In the genomic region with DNA sequence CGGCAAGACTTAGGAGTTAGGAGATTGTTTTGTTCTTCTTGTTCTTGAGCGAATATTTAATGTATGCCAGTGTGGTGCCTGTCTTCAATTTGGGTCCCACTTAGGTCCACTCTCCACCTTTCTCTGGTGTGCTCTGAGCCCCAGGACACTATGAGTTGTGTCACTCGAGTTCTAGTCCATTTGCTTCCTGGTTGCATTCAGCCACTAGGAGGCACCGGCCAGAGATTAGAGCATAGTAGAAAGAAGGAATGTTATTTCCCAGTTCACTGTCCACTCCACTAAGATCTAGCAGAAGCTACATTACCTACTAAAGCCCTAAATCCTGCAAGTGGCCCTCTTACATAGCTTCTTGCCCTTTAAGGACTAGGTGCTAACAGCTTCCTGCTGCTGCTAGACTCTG, we compare ENCODE assay signal across 24 cellular contexts.
DNase-seq lines count a peak whose midpoint lies in the region; ATAC-seq, FAIRE-seq and TF ChIP-seq lines count a peak whose summit lies in the region.
"Had no signal": no experiment of that assay in that cellular context is flagged by ENCODE, and none has a peak within 500 bp of the region (broad histone marks: within the 10 kb centered on the region; RNA-seq: fewer than 3 reads in every experiment).

No MANE protein-coding gene starts in this region.

- CTCF ChIA-PET in HepG2 (lab: Yijun Ruan, JAX; ENCODE audit: low intra/inter-chr PET ratio, low total read pairs), result no interaction called here

- in situ Hi-C loops in HepG2 (cut with HindIII; ENCODE audit: extremely low pct_ligation_motif_present, low pct_unique_long_range_greater_than_20kb), result no loop called here

- H2AFZ ChIP-seq in HepG2 (ENCODE audit: low read length), result no peak overlapping the region
- H2AFZ ChIP-seq: GM23248 had no signal

- TF ChIP-seq POLR2A in HepG2 (IDR thresholded peaks at IDR 0.05; ENCODE audit: insufficient read depth in 1 of 2, low read depth in 2 of 2, low read length in 2 of 2) (no peak), right lobe of liver (IDR thresholded peaks at IDR 0.05) (no peak), gastroesophageal sphincter (IDR thresholded peaks at IDR 0.05) (no peak)

- intact Hi-C loops in HepG2 (cut with micrococcal nuclease; ENCODE audit: unreplicated experiment) (loop anchor here (5.0 kb wide), 1 partner anchor 273 kb away; no protein-coding TSS in a partner anchor), right lobe of liver (cut with DNase I) (no loop called here)

- no peak for TF ChIP-seq RAD21 in HepG2 (CRISPR knock-in tag; IDR thresholded peaks at IDR 0.05)

- peak; percentile 3 for DNase-seq in HepG2 (ENCODE audit: low spot score)
- no peak for DNase-seq in right lobe of liver
- DNase-seq in choroid plexus epithelial cell (ENCODE audit: low read depth), result no peak
- DNase-seq in central memory CD4-positive, alpha-beta T cell, result no peak
- no peak for DNase-seq in HPDE6-E6E7 (ENCODE audit: extremely low spot score)
- DNase-seq in stimulated activated CD4-positive, alpha-beta T cell treated with anti-CD3 and anti-CD28 coated beads, Interleukin-1b, Interleukin-23, amount 100 ng/mL, for 48 hours, result no peak
- DNase-seq: activated effector memory CD4-positive, alpha-beta T cell treated with anti-CD3 and anti-CD28 coated beads, Interleukin-2, amount 50 U/mL, for 16 hours; caudate nucleus; CD8-positive, alpha-beta T cell; effector CD8-positive, alpha-beta T cell; EL; GM23248; head of caudate nucleus; natural killer cell; NCI-H2029; NCI-H446; SHP77 treated with DMSO at 0.1 percent for 48 hours; stimulated activated naive CD4-positive, alpha-beta T cell; T-helper 9 cell; trophoblast cell had no signal

- BruUV-seq in HepG2 (replicated peaks; lab: Mats Ljungman, UMichigan), result no TSS peak

- H3K4me3 ChIP-seq in HepG2 (replicated peaks in 1 of 3; ENCODE audit: insufficient read depth in 1 of 3, low read depth in 2 of 3, low read length in 3 of 3), result no peak overlapping the region
- H3K4me3 ChIP-seq in right lobe of liver, result no peak overlapping the region
- H3K4me3 ChIP-seq in choroid plexus epithelial cell (ENCODE audit: low read depth, low read length), result no peak overlapping the region
- no peak overlapping the region for H3K4me3 ChIP-seq in gastroesophageal sphincter
- H3K4me3 ChIP-seq: A549, GM23248 had no signal

- TF ChIP-seq EP300 in HepG2 (IDR thresholded peaks at IDR 0.05; ENCODE audit: low read depth in 2 of 2, low read length in 2 of 2) (no peak), HepG2 (CRISPR knock-in tag; IDR thresholded peaks at IDR 0.05; ENCODE audit: borderline replicate concordance) (no peak), gastroesophageal sphincter (IDR thresholded peaks at IDR 0.05) (no peak)

- H4K20me1 ChIP-seq in HepG2 (ENCODE audit: insufficient read depth, low read length), result no peaks in the 10 kb centered on the region

- no peak for TF ChIP-seq CTCF in HepG2 (CRISPR knock-in tag; IDR thresholded peaks at IDR 0.05)
- no peak for TF ChIP-seq CTCF in right lobe of liver (IDR thresholded peaks at IDR 0.05)
- peak; percentile 14; the same call in 1 of the 2 replicates for TF ChIP-seq CTCF in LNCAP (IDR thresholded peaks at IDR 0.05)
- peak; percentile 9 for TF ChIP-seq CTCF in choroid plexus epithelial cell (conservative IDR thresholded peaks at IDR 0.05; ENCODE audit: low read depth, low read length)
- no peak for TF ChIP-seq CTCF in gastroesophageal sphincter (IDR thresholded peaks at IDR 0.05)

- H3K9me3 ChIP-seq in HepG2 (ENCODE audit: low read length), result no peaks in the 10 kb centered on the region
- no peaks in the 10 kb centered on the region for H3K9me3 ChIP-seq in right lobe of liver
- no peaks in the 10 kb centered on the region for H3K9me3 ChIP-seq in gastroesophageal sphincter
- H3K9me3 ChIP-seq: A549 had no signal

- H3K4me1 ChIP-seq in HepG2 (ENCODE audit: insufficient read depth, low read length) (no peaks in the 10 kb centered on the region), right lobe of liver (no peaks in the 10 kb centered on the region), gastroesophageal sphincter (no peaks in the 10 kb centered on the region)
- H3K4me1 ChIP-seq: A549 had no signal

- H3K27ac ChIP-seq in HepG2 (ENCODE audit: extremely low read length, insufficient read depth, low read length) (no peak overlapping the region), right lobe of liver (no peak overlapping the region), gastroesophageal sphincter (no peak overlapping the region)
- H3K27ac ChIP-seq: A549, GM23248 had no signal

- no peak overlapping the region for H3K4me2 ChIP-seq in HepG2 (ENCODE audit: low read depth, low read length)
- H3K4me2 ChIP-seq: A549 had no signal

- H3K9ac ChIP-seq in HepG2 (ENCODE audit: insufficient read depth, low read depth, low read length), result no peak overlapping the region
- H3K9ac ChIP-seq: GM23248 had no signal

- no peak for FAIRE-seq in HepG2 (lab: Jason Lieb, UNC)
- FAIRE-seq: A549, keratinocyte had no signal

- POLR2A ChIA-PET in HepG2 (lab: Yijun Ruan, JAX), result no interaction called here

- H3K36me3 ChIP-seq in HepG2 (replicated peaks in 1 of 2; ENCODE audit: control insufficient read depth in 1 of 2, insufficient read depth in 2 of 2, low read length in 2 of 2) (no peaks in the 10 kb centered on the region), right lobe of liver (no peaks in the 10 kb centered on the region), gastroesophageal sphincter (no peaks in the 10 kb centered on the region)

- H3K27me3 ChIP-seq in HepG2 (ENCODE audit: control insufficient read depth in 1 of 2, insufficient read depth in 2 of 2, low read length in 2 of 2), result no peaks in the 10 kb centered on the region
- no peaks in the 10 kb centered on the region for H3K27me3 ChIP-seq in right lobe of liver
- no peaks in the 10 kb centered on the region for H3K27me3 ChIP-seq in gastroesophageal sphincter

- WGBS in HepG2 (ENCODE audit: low lambda C conversion rate), result 22% methylated on average over 4 of the region's 4 CpGs
- 59% methylated on average over 4 of the region's 4 CpGs for WGBS in right lobe of liver (ENCODE audit: insufficient coverage, low coverage, low lambda C conversion rate, missing lambda C conversion rate)
- 92 to 100% methylated on average over 2 of the region's 4 CpGs for WGBS in gastroesophageal sphincter (ENCODE audit: low coverage in 1 of 2), 2 donors

- peak; percentile 76 for ATAC-seq in HepG2
- ATAC-seq in right lobe of liver, result no peak
- no peak for ATAC-seq in gastroesophageal sphincter
- ATAC-seq: CD8-positive, alpha-beta T cell; natural killer cell had no signal

- H3K79me2 ChIP-seq in HepG2 (ENCODE audit: insufficient read depth, low read length), result no peaks in the 10 kb centered on the region

TF ChIP-seq in HepG2, 621 proteins besides CTCF, POLR2A, EP300 and RAD21:
- no peak for TF ChIP-seq U2AF1 (optimal IDR thresholded peaks at IDR 0.05; ENCODE audit: low read depth, low read length)

Comparison
In these comparisons a context has a peak if more than half of its experiments do, and no peak if none do; other contexts are left out.
1. CTCF ChIP-seq: peak in LNCAP (single experiment) and choroid plexus epithelial cell (single experiment); none in HepG2 (single experiment), right lobe of liver (0 of 4) and gastroesophageal sphincter (0 of 4).